Comparison of ENCODE assay signal across 8 cellular contexts in the genomic region with DNA sequence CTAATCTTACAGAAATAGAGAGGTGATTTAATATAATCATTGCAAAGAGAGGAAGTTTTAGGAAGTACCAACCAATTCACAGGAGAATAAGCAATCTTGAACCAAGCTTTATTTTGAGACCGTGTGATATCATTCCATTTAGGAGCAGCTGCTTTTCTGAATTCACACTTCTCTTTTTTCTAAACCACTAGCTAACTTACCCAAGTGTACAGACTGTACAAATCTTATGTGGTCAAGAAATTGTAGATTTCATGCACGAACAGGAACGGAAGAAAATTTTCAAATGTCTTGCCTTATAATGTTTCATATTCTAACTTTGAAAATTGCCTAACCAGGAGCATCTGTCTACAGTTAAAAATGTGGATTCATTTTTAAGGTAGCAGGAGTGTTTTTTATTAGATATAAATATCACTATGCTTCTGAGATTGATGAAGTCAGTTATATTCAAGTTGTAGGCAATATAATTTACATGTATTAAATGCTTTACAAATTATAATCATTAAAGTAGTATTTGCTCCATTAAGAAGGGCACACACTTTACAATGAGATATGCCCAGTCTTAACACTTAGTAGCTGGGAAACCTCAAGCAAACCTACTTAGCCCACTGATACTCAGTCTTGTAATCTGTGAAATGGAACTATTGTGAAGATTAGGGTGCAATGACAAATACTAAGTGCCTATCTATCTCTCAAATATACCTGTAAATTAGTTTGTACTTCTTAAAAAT.
A peak's percentile ranks its signal among the peaks of the same experiment; 100 is the strongest.
DNase-seq lines count a peak whose midpoint lies in the region; ATAC-seq and TF ChIP-seq lines count a peak whose summit lies in the region.

No MANE protein-coding gene starts in this region.

- H3K36me3 ChIP-seq in lung (ENCODE audit: control insufficient read depth in 2 of 2, insufficient read depth in 2 of 2, low read length in 2 of 2): no peaks in the 10 kb centered on the region

- WGBS in lung, 2 donors: 19 to 49% methylated on average over 3 of the region's 3 CpGs

- ATAC-seq in GM18508 (IDR thresholded peaks at IDR 0.05; ENCODE audit: insufficient read depth, unreplicated experiment) (peak; percentile 55), GM21825 (IDR thresholded peaks at IDR 0.05; ENCODE audit: unreplicated experiment) (peak; percentile 85), HG03575 (IDR thresholded peaks at IDR 0.05; ENCODE audit: extremely low read depth, insufficient number of reproducible peaks, low FRiP score, unreplicated experiment) (peak; percentile 85), lung (ENCODE audit: insufficient read depth, low FRiP score) (peak; percentile 62)

- no peaks in the 10 kb centered on the region for H3K9me3 ChIP-seq in lung (ENCODE audit: control insufficient read depth in 2 of 2, insufficient read depth in 1 of 2, low read length in 1 of 2)

- H3K4me1 ChIP-seq in lung (ENCODE audit: control insufficient read depth in 2 of 2, insufficient read depth in 2 of 2, low read length in 2 of 2): no peaks in the 10 kb centered on the region

- no peaks in the 10 kb centered on the region for H3K27me3 ChIP-seq in lung (ENCODE audit: control insufficient read depth, insufficient read depth)
- no peaks in the 10 kb centered on the region for H3K27me3 ChIP-seq in dorsolateral prefrontal cortex

- DNase-seq in lung (ENCODE audit: low spot score): no peak
- DNase-seq in AG20443 (ENCODE audit: low spot score): no peak
- DNase-seq in dorsolateral prefrontal cortex: no peak
- DNase-seq in COLO829 (ENCODE audit: low spot score): no peak
- no peak for DNase-seq in cortex of kidney (lab: John Stamatoyannopoulos, UW)

- H3K4me3 ChIP-seq in lung (no peak overlapping the region), dorsolateral prefrontal cortex (no peak overlapping the region)

- intact Hi-C loops in dorsolateral prefrontal cortex (cut with DNase I): no loop called here

- no peak overlapping the region for H3K27ac ChIP-seq in lung (ENCODE audit: low read depth in 1 of 2, low read length in 1 of 2)
- H3K27ac ChIP-seq in dorsolateral prefrontal cortex: peak overlapping the region in 13 of 59 donors; percentile 3 to 74 (median 40)

- TF ChIP-seq CTCF in lung (IDR thresholded peaks at IDR 0.05; ENCODE audit: control extremely low read depth, extremely low read depth) (no peak), dorsolateral prefrontal cortex (IDR thresholded peaks at IDR 0.05 in 54 of 56, conservative IDR thresholded peaks at IDR 0.05 in 2 of 56; ENCODE audit: low read depth in 1 of 56, partially characterized antibody in 56 of 56) (no peak)
